In genomic region chr12:120468846-120469449, GRCh38 we compare ENCODE assay signal across 8 cellular contexts. TPM values are rescaled to one million over a fixed set of nuclear protein-coding genes. Genes with fewer than 3 reads are reported as not detected.
A peak's percentile ranks its signal among the peaks of the same experiment; 100 is the strongest.
DNase-seq lines count a peak whose midpoint lies in the region; ATAC-seq and TF ChIP-seq lines count a peak whose summit lies in the region.

No MANE protein-coding gene starts in this region.

- H3K36me3 Mint-ChIP-seq in T-helper 2 cell treated with Interferon-gamma antibody and Interleukin-4, amounts not matched to agents 5 μg/mL and 100 μg/mL, for 36 hours (ENCODE audit: low read depth), result peaks cover 33% of the 10 kb centered on the region

- peaks cover 22% of the 10 kb centered on the region for H3K4me1 Mint-ChIP-seq in T-helper 2 cell treated with Interferon-gamma antibody and Interleukin-4, amounts not matched to agents 5 μg/mL and 100 μg/mL, for 36 hours (ENCODE audit: low read depth)

- no peaks in the 10 kb centered on the region for H3K27me3 Mint-ChIP-seq in T-helper 2 cell treated with Interferon-gamma antibody and Interleukin-4, amounts not matched to agents 5 μg/mL and 100 μg/mL, for 36 hours (ENCODE audit: low read depth)

- H3K27ac ChIP-seq in liver (ENCODE audit: low read depth in 1 of 2, low read length in 2 of 2), result peak overlapping the region; percentile 89 to 92

- H3K36me3 ChIP-seq in liver (ENCODE audit: control insufficient read depth in 4 of 4, insufficient read depth in 3 of 4, low read depth in 1 of 4, low read length in 3 of 4), result peaks cover 2 to 22% (median 17%) of the 10 kb centered on the region in 4 donors

- no peaks in the 10 kb centered on the region for H3K9me3 ChIP-seq in liver (ENCODE audit: control insufficient read depth in 4 of 4, low read length in 3 of 4)

- TF ChIP-seq RAD21 in liver (IDR thresholded peaks at IDR 0.05), result no peak

- WGBS in liver, result under 1% methylated on average over 57 of the region's 57 CpGs

- H3K4me3 ChIP-seq in liver (ENCODE audit: low read depth in 1 of 3, low read length in 3 of 3), result peak overlapping the region; percentile 85 to 96 (median 86)

- H3K9ac ChIP-seq in liver (ENCODE audit: low read depth in 1 of 2, low read length in 2 of 2), result peak overlapping the region; percentile 64 to 72

- H3K4me3 Mint-ChIP-seq in T-helper 2 cell treated with Interferon-gamma antibody and Interleukin-4, amounts not matched to agents 5 μg/mL and 100 μg/mL, for 36 hours, result peak overlapping the region; percentile 97

- TF ChIP-seq CTCF in liver (IDR thresholded peaks at IDR 0.05; ENCODE audit: low read depth, low read length, missing input control), result no peak

- peak overlapping the region; percentile 81 for H3K27ac Mint-ChIP-seq in T-helper 2 cell treated with Interferon-gamma antibody and Interleukin-4, amounts not matched to agents 5 μg/mL and 100 μg/mL, for 36 hours

- H3K9me3 Mint-ChIP-seq in T-helper 2 cell treated with Interferon-gamma antibody and Interleukin-4, amounts not matched to agents 5 μg/mL and 100 μg/mL, for 36 hours, result no peaks in the 10 kb centered on the region

- peaks cover 0 to 29% (median 17%) of the 10 kb centered on the region in 4 donors for H3K4me1 ChIP-seq in liver (ENCODE audit: control insufficient read depth in 4 of 4, insufficient read depth in 4 of 4, low read length in 3 of 4)

- DNase-seq in stimulated activated CD4-positive, alpha-beta T cell treated with anti-CD3 and anti-CD28 coated beads, Interleukin-12 subunit alpha, Interleukin-12 subunit beta, amount 100 ng/mL, for 4 hours, result peak; percentile 60
- DNase-seq in stimulated activated CD4-positive, alpha-beta T cell treated with anti-CD3 and anti-CD28 coated beads, Interleukin-1b, Interleukin-23, amount 100 ng/mL, for 48 hours, result no peak
- peak; percentile 12 for DNase-seq in T-helper 2 cell treated with Interferon-gamma antibody and Interleukin-4, amounts not matched to agents 5 μg/mL and 100 μg/mL, for 36 hours (ENCODE audit: low spot score)
- DNase-seq in cerebellum (ENCODE audit: low spot score) (peak; percentile 61), NCI-H774 (lab: John Stamatoyannopoulos, UW) (no peak)
- peak; percentile 34 for DNase-seq in stimulated activated CD8-positive, alpha-beta memory T cell treated with anti-CD3 and anti-CD28 coated beads, Interleukin-4, amount 100 ng/mL, for 24 hours (ENCODE audit: low read depth)

- peak; percentile 27 for ATAC-seq in HG03045 (IDR thresholded peaks at IDR 0.05; ENCODE audit: unreplicated experiment)

- H3K27me3 ChIP-seq in liver (ENCODE audit: control insufficient read depth in 4 of 4, insufficient read depth in 4 of 4, low read length in 3 of 4), result no peaks in the 10 kb centered on the region

TF ChIP-seq in liver, 16 proteins besides CTCF, POLR2A, EP300 and RAD21:
- TF ChIP-seq NR2F2 (IDR thresholded peaks at IDR 0.05) (peak; percentile 47), RXRA (IDR thresholded peaks at IDR 0.05) (no peak)
TF ChIP-seq in liver: peak in this region for 1.

RNA-seq across cellular contexts. Expression of gene SRSF9, which starts 0.6 kb away (rescaled TPM):
- 75.4 TPM for total RNA-seq in cerebellum
- total RNA-seq in liver, result 10 to 100 TPM; 45.3 to 83.9 TPM
- 10 to 100 TPM; 62.6 to 98.5 TPM for polyA plus RNA-seq in liver

RNA-seq across cellular contexts. Expression of gene GATC, which starts 22.7 kb away (rescaled TPM):
- 22.9 TPM for total RNA-seq in cerebellum
- total RNA-seq in liver, result 10 to 100 TPM; 13.0 to 15.5 TPM
- 10 to 100 TPM in 1 of 2 donors, 1 to 10 TPM in 1; 8.9 to 13.5 TPM for polyA plus RNA-seq in liver

RNA-seq across cellular contexts. Expression of gene TRIAP1, which starts 22.8 kb away (rescaled TPM):
- total RNA-seq in cerebellum, result 7.3 TPM
- total RNA-seq in liver, result 10 to 100 TPM; 11.9 to 13.3 TPM
- 10 to 100 TPM; 24.7 to 39.9 TPM for polyA plus RNA-seq in liver

RNA-seq across cellular contexts. Expression of gene DYNLL1, which starts 27.0 kb away (rescaled TPM):
- total RNA-seq in cerebellum (149 TPM), liver (100 to 1,000 TPM; 101 to 143 TPM)
- 100 to 1,000 TPM; 224 to 275 TPM for polyA plus RNA-seq in liver

RNA-seq across cellular contexts. Expression of gene COX6A1, which starts 31.0 kb away (rescaled TPM):
- total RNA-seq in cerebellum (289 TPM), liver (100 to 1,000 TPM; 338 to 451 TPM)
- 100 to 1,000 TPM; 621 to 910 TPM for polyA plus RNA-seq in liver

Comparison
In these comparisons a context has a peak if more than half of its experiments do, and no peak if none do; other contexts are left out.
1. DNase-seq: peak in stimulated activated CD4-positive, alpha-beta T cell treated with anti-CD3 and anti-CD28 coated beads, Interleukin-12 subunit alpha, Interleukin-12 subunit beta, amount 100 ng/mL, for 4 hours (single experiment), T-helper 2 cell treated with Interferon-gamma antibody and Interleukin-4, amounts not matched to agents 5 μg/mL and 100 μg/mL, for 36 hours (single experiment), cerebellum (single experiment) and stimulated activated CD8-positive, alpha-beta memory T cell treated with anti-CD3 and anti-CD28 coated beads, Interleukin-4, amount 100 ng/mL, for 24 hours (single experiment); none in stimulated activated CD4-positive, alpha-beta T cell treated with anti-CD3 and anti-CD28 coated beads, Interleukin-1b, Interleukin-23, amount 100 ng/mL, for 48 hours (single experiment) and NCI-H774 (single experiment).